Comparison of ENCODE assay signal across 28 cellular contexts in the genomic region with DNA sequence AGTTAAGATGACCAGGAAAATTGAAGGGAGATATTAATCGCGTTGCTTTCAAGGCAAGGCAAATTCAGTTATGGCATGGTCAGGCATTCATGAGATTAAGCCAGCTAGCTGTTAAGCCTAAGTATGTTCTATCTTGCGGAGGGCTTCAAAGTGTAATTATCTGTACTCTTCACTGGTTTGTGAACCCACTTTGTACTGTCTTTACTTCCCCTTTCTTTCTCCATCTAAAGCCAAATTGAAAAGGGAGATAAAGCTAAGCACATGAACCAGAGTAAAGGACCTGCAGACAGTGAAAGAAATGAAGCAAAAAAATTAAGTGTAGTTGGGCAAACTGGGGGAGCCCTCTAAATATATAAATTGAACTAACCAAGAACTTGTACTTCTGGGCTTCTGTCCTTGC.
"Had no signal": no experiment of that assay in that cellular context is flagged by ENCODE, and none has a peak within 500 bp of the region (broad histone marks: within the 10 kb centered on the region; RNA-seq: fewer than 3 reads in every experiment).

No MANE protein-coding gene starts in this region.

- H3K9me3 ChIP-seq: heart left ventricle, neutrophil, ovary, right lobe of liver, thoracic aorta, uterus had no signal

- H3K4me1 Mint-ChIP-seq: activated B cell treated with CpG ODN at 0.5 μM for 24 hours; activated T-helper 17 cell treated with anti-CD3 and anti-CD28 coated beads, Interleukin-2, amount 50 U/mL, for 72 hours had no signal

- H3K27me3 ChIP-seq: heart left ventricle, neutrophil, ovary, right lobe of liver, uterus had no signal

- H3K36me3 ChIP-seq: heart left ventricle, neutrophil, ovary, right lobe of liver, thoracic aorta, uterus had no signal

- H3K4me3 Mint-ChIP-seq: activated B cell treated with CpG ODN at 0.5 μM for 24 hours; activated CD8-positive, alpha-beta T cell treated with anti-CD3 and anti-CD28 coated beads for 36 hours; activated naive CD4-positive, alpha-beta T cell treated with anti-CD3 and anti-CD28 coated beads, Interleukin-2, amount 50 U/mL, for 24 hours; activated naive CD8-positive, alpha-beta T cell treated with anti-CD3 and anti-CD28 coated beads, Interleukin-2, amount 50 U/mL, for 24 hours; activated T-cell treated with anti-CD3 and anti-CD28 coated beads, Interleukin-2, amount 50 U/mL, for 4 hours; activated T-helper 17 cell treated with anti-CD3 and anti-CD28 coated beads, Interleukin-2, amount 50 U/mL, for 72 hours; endodermal cell; nephron; stimulated activated naive CD8-positive, alpha-beta T cell treated with anti-CD3 and anti-CD28 coated beads, Interleukin-15, Interleukin-2, amounts not matched to agents 100 ng/mL and 50 ng/mL, for 24 hours; type B pancreatic cell had no signal

- H3K36me3 Mint-ChIP-seq: activated naive CD4-positive, alpha-beta T cell treated with anti-CD3 and anti-CD28 coated beads, Interleukin-2, amount 50 U/mL, for 24 hours; immature natural killer cell; type B pancreatic cell had no signal

- H3K4me1 ChIP-seq: right lobe of liver, uterus had no signal

- H3K27me3 Mint-ChIP-seq: activated B cell treated with CpG ODN at 0.5 μM for 24 hours; activated CD8-positive, alpha-beta T cell treated with anti-CD3 and anti-CD28 coated beads for 36 hours; activated naive CD4-positive, alpha-beta T cell treated with anti-CD3 and anti-CD28 coated beads, Interleukin-2, amount 50 U/mL, for 24 hours; activated naive CD8-positive, alpha-beta T cell treated with anti-CD3 and anti-CD28 coated beads, Interleukin-2, amount 50 U/mL, for 24 hours; activated T-helper 17 cell treated with anti-CD3 and anti-CD28 coated beads, Interleukin-2, amount 50 U/mL, for 72 hours; progenitor cell of endocrine pancreas; stimulated activated naive CD8-positive, alpha-beta T cell treated with anti-CD3 and anti-CD28 coated beads, Interleukin-15, Interleukin-2, amounts not matched to agents 100 ng/mL and 50 ng/mL, for 24 hours; type B pancreatic cell had no signal

- H3K27ac Mint-ChIP-seq: activated B cell treated with CpG ODN at 0.5 μM for 24 hours; activated CD8-positive, alpha-beta T cell treated with anti-CD3 and anti-CD28 coated beads for 36 hours; activated naive CD4-positive, alpha-beta T cell treated with anti-CD3 and anti-CD28 coated beads, Interleukin-2, amount 50 U/mL, for 24 hours; activated naive CD8-positive, alpha-beta T cell treated with anti-CD3 and anti-CD28 coated beads, Interleukin-2, amount 50 U/mL, for 24 hours; activated T-helper 17 cell treated with anti-CD3 and anti-CD28 coated beads, Interleukin-2, amount 50 U/mL, for 72 hours; endodermal cell; progenitor cell of endocrine pancreas; stimulated activated naive CD8-positive, alpha-beta T cell treated with anti-CD3 and anti-CD28 coated beads, Interleukin-15, Interleukin-2, amounts not matched to agents 100 ng/mL and 50 ng/mL, for 24 hours; type B pancreatic cell had no signal

- DNase-seq: activated B cell treated with CpG ODN at 0.5 μM for 24 hours; activated CD4-positive, alpha-beta T cell treated with anti-CD3 and anti-CD28 coated beads, Interleukin-2, amount 50 U/mL, for 1 hour; activated CD8-positive, alpha-beta T cell treated with anti-CD3 and anti-CD28 coated beads for 36 hours; activated gamma-delta T cell treated with Interleukin-2 at 50 U/mL for 16 hours; activated naive CD8-positive, alpha-beta T cell treated with anti-CD3 and anti-CD28 coated beads, Interleukin-2, amount 50 U/mL, for 24 hours; activated T-cell treated with anti-CD3 and anti-CD28 coated beads, Interleukin-2, amount 50 U/mL, for 4 hours; amygdala; caudate nucleus; endodermal cell; foreskin fibroblast; heart left ventricle; hypothalamus; immature natural killer cell; kidney; left colon; mammary epithelial cell; ovary; right lobe of liver; stimulated activated CD4-positive, alpha-beta T cell treated with anti-CD3 and anti-CD28 coated beads, Interleukin-4, amount 100 ng/mL, for 1 hour; uterus had no signal

- H3K9me3 Mint-ChIP-seq: activated CD8-positive, alpha-beta T cell treated with anti-CD3 and anti-CD28 coated beads for 36 hours; activated naive CD4-positive, alpha-beta T cell treated with anti-CD3 and anti-CD28 coated beads, Interleukin-2, amount 50 U/mL, for 24 hours; activated naive CD8-positive, alpha-beta T cell treated with anti-CD3 and anti-CD28 coated beads, Interleukin-2, amount 50 U/mL, for 24 hours; immature natural killer cell; stimulated activated naive CD8-positive, alpha-beta T cell treated with anti-CD3 and anti-CD28 coated beads, Interleukin-15, Interleukin-2, amounts not matched to agents 100 ng/mL and 50 ng/mL, for 24 hours; type B pancreatic cell had no signal

- H3K4me3 ChIP-seq: heart left ventricle, ovary, right lobe of liver, thoracic aorta, uterus had no signal
